In the genomic region with DNA sequence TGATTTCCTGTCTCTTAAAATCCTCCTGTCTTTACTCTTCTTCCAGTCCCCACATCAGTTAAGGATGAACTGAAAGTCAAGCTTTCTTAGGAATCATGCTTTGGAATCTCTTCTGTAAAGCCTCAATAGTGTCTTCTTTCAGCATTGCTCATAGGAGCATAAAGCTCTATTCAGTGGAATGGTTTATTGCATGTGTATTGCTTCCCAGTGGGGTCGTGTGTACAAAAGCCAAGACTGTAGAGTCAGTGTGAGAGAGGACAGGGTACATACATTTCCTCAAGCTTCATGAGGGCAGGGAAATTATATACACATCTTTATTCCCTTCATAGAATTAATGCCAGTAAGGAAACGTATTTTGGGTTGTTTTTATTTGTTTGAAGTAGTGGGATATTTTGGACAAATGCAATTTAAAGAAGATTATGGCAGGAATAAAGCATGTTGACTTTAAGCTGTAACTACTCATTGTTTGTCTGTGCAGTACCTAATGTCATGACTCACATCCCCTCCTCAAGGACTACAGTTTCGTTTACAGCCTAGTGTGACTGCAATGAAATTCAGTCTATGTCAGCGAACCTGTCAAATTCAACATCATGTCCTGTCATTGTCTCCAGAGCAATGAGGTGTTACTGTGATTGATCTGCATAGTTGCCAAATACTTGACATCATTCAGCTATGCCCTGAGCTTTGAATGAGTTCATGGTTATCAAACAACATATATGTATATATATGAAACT, we compare ENCODE assay signal across 21 cellular contexts.
DNase-seq lines count a peak whose midpoint lies in the region; ATAC-seq and TF ChIP-seq lines count a peak whose summit lies in the region.
"Had no signal": no experiment of that assay in that cellular context is flagged by ENCODE, and none has a peak within 500 bp of the region (broad histone marks: within the 10 kb centered on the region; RNA-seq: fewer than 3 reads in every experiment).

No MANE protein-coding gene starts in this region.

- peaks cover 7% of the 10 kb centered on the region; the same call in 1 of the 2 replicates for H3K4me1 Mint-ChIP-seq in WTC11
- H3K4me1 Mint-ChIP-seq: T-cell had no signal

- no peak overlapping the region for H3K9ac ChIP-seq in colonic mucosa (ENCODE audit: low read depth in 2 of 2, low read length in 2 of 2)
- H3K9ac ChIP-seq: GM23248 had no signal

- POLR2A ChIA-PET in WTC11 (lab: Charles Lee), result no interaction called here

- DNase-seq in ELR (ENCODE audit: low read depth) (peak; percentile 69), NCI-H69 (lab: John Stamatoyannopoulos, UW) (peak; percentile 49), WTC11 (ENCODE audit: low spot score) (no peak), kidney tubule cell (ENCODE audit: low spot score) (peak; percentile 28), colonic mucosa (no peak), germinal center (ENCODE audit: low spot score) (no peak), islet precursor cell (no peak)
- DNase-seq in activated CD4-positive, alpha-beta T cell treated with anti-CD3 and anti-CD28 coated beads, Interleukin-2, amount 50 U/mL, for 4 hours, result no peak
- DNase-seq: ACHN; activated naive CD4-positive, alpha-beta T cell; anterior cingulate cortex; DMS153; foreskin fibroblast; GM23248; IMR-90; left lung; NCI-H2029; nucleus accumbens; stimulated activated CD4-positive, alpha-beta T cell treated with anti-CD3 and anti-CD28 coated beads, Interleukin-2, amount 100 ng/mL, for 24 hours; T-cell had no signal

- H3K9me3 ChIP-seq in colonic mucosa, result no peaks in the 10 kb centered on the region

- H3K27me3 Mint-ChIP-seq in WTC11 (ENCODE audit: low read depth), result no peaks in the 10 kb centered on the region
- H3K27me3 Mint-ChIP-seq: T-cell had no signal

- no peaks in the 10 kb centered on the region for H3K36me3 Mint-ChIP-seq in WTC11
- H3K36me3 Mint-ChIP-seq: T-cell had no signal

- H3K4me1 ChIP-seq in colonic mucosa, result no peaks in the 10 kb centered on the region
- H3K4me1 ChIP-seq: left lung had no signal

- ATAC-seq in WTC11, result no peak
- ATAC-seq: left lung, T-cell had no signal

- TF ChIP-seq CTCF in WTC11 (IDR thresholded peaks at IDR 0.05) (no peak), colonic mucosa (IDR thresholded peaks at IDR 0.05) (no peak)

- H3K27me3 ChIP-seq in colonic mucosa, result no peaks in the 10 kb centered on the region
- H3K27me3 ChIP-seq: left lung had no signal

- intact Hi-C loops in colonic mucosa (cut with DNase I), result no loop called here

- CTCF ChIA-PET in WTC11 (lab: Charles Lee), result no interaction called here

- no peaks in the 10 kb centered on the region for H3K36me3 ChIP-seq in colonic mucosa
- H3K36me3 ChIP-seq: left lung had no signal

- H3K9me3 Mint-ChIP-seq in WTC11, result no peaks in the 10 kb centered on the region

- H3K27ac Mint-ChIP-seq in WTC11, result 0 out of 2 replicates have a peak overlapping the region, but pooled peaks have one; percentile 7
- H3K27ac Mint-ChIP-seq: T-cell had no signal

- H3K4me3 Mint-ChIP-seq in WTC11, result no peak overlapping the region
- H3K4me3 Mint-ChIP-seq: T-cell had no signal

- H3K4me3 ChIP-seq in colonic mucosa, result no peak overlapping the region
- H3K4me3 ChIP-seq: GM23248, left lung had no signal

- no peak overlapping the region for H3K27ac ChIP-seq in colonic mucosa
- H3K27ac ChIP-seq: C4-2B, GM23248, left lung had no signal

TF ChIP-seq in WTC11, 78 proteins besides CTCF, POLR2A, EP300 and RAD21:
- TF ChIP-seq, protein P1, sequence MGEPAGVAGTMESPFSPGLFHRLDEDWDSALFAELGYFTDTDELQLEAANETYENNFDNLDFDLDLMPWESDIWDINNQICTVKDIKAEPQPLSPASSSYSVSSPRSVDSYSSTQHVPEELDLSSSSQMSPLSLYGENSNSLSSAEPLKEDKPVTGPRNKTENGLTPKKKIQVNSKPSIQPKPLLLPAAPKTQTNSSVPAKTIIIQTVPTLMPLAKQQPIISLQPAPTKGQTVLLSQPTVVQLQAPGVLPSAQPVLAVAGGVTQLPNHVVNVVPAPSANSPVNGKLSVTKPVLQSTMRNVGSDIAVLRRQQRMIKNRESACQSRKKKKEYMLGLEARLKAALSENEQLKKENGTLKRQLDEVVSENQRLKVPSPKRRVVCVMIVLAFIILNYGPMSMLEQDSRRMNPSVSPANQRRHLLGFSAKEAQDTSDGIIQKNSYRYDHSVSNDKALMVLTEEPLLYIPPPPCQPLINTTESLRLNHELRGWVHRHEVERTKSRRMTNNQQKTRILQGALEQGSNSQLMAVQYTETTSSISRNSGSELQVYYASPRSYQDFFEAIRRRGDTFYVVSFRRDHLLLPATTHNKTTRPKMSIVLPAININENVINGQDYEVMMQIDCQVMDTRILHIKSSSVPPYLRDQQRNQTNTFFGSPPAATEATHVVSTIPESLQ (CRISPR knock-in tag; IDR thresholded peaks at IDR 0.05), result no peak
- TF ChIP-seq GTF2I (CRISPR knock-in tag; conservative IDR thresholded peaks at IDR 0.05) (no peak), MXD4 (CRISPR knock-in tag; IDR thresholded peaks at IDR 0.05; ENCODE audit: borderline replicate concordance) (no peak), IRF2 (CRISPR knock-in tag; IDR thresholded peaks at IDR 0.05; ENCODE audit: borderline replicate concordance, low read depth) (no peak), GABPB1 (CRISPR knock-in tag; IDR thresholded peaks at IDR 0.05) (no peak), ZNF416 (CRISPR knock-in tag; IDR thresholded peaks at IDR 0.05) (no peak), GRHL2 (CRISPR knock-in tag; IDR thresholded peaks at IDR 0.05; ENCODE audit: insufficient replicate concordance, severe bottlenecking) (no peak)
- TF ChIP-seq, protein P2, sequence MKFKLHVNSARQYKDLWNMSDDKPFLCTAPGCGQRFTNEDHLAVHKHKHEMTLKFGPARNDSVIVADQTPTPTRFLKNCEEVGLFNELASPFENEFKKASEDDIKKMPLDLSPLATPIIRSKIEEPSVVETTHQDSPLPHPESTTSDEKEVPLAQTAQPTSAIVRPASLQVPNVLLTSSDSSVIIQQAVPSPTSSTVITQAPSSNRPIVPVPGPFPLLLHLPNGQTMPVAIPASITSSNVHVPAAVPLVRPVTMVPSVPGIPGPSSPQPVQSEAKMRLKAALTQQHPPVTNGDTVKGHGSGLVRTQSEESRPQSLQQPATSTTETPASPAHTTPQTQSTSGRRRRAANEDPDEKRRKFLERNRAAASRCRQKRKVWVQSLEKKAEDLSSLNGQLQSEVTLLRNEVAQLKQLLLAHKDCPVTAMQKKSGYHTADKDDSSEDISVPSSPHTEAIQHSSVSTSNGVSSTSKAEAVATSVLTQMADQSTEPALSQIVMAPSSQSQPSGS (CRISPR knock-in tag; IDR thresholded peaks at IDR 0.05; ENCODE audit: borderline replicate concordance, low read depth), result no peak
- TF ChIP-seq, protein P3, sequence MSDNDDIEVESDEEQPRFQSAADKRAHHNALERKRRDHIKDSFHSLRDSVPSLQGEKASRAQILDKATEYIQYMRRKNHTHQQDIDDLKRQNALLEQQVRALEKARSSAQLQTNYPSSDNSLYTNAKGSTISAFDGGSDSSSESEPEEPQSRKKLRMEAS (CRISPR knock-in tag; IDR thresholded peaks at IDR 0.05), result no peak
- TF ChIP-seq, protein P4, sequence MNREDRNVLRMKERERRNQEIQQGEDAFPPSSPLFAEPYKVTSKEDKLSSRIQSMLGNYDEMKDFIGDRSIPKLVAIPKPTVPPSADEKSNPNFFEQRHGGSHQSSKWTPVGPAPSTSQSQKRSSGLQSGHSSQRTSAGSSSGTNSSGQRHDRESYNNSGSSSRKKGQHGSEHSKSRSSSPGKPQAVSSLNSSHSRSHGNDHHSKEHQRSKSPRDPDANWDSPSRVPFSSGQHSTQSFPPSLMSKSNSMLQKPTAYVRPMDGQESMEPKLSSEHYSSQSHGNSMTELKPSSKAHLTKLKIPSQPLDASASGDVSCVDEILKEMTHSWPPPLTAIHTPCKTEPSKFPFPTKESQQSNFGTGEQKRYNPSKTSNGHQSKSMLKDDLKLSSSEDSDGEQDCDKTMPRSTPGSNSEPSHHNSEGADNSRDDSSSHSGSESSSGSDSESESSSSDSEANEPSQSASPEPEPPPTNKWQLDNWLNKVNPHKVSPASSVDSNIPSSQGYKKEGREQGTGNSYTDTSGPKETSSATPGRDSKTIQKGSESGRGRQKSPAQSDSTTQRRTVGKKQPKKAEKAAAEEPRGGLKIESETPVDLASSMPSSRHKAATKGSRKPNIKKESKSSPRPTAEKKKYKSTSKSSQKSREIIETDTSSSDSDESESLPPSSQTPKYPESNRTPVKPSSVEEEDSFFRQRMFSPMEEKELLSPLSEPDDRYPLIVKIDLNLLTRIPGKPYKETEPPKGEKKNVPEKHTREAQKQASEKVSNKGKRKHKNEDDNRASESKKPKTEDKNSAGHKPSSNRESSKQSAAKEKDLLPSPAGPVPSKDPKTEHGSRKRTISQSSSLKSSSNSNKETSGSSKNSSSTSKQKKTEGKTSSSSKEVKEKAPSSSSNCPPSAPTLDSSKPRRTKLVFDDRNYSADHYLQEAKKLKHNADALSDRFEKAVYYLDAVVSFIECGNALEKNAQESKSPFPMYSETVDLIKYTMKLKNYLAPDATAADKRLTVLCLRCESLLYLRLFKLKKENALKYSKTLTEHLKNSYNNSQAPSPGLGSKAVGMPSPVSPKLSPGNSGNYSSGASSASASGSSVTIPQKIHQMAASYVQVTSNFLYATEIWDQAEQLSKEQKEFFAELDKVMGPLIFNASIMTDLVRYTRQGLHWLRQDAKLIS (CRISPR knock-in tag; IDR thresholded peaks at IDR 0.05; ENCODE audit: borderline replicate concordance), result no peak
- TF ChIP-seq, protein P5, sequence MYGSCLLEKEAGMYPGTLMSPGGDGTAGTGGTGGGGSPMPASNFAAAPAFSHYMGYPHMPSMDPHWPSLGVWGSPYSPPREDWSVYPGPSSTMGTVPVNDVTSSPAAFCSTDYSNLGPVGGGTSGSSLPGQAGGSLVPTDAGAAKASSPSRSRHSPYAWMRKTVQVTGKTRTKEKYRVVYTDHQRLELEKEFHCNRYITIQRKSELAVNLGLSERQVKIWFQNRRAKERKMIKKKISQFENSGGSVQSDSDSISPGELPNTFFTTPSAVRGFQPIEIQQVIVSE (CRISPR knock-in tag; IDR thresholded peaks at IDR 0.05; ENCODE audit: borderline replicate concordance), result no peak

Comparison
In these comparisons a context has a peak if more than half of its experiments do, and no peak if none do; other contexts are left out.
1. DNase-seq: peak in ELR (single experiment), NCI-H69 (single experiment) and kidney tubule cell (single experiment); none in WTC11 (single experiment), activated CD4-positive, alpha-beta T cell treated with anti-CD3 and anti-CD28 coated beads, Interleukin-2, amount 50 U/mL, for 4 hours (0 of 2), colonic mucosa (single experiment), germinal center (single experiment) and islet precursor cell (single experiment).